Comparison of ENCODE assay signal across 6 cellular contexts in genomic region chr3:6315906-6316305, GRCh38.
"Had no signal": no experiment of that assay in that cellular context is flagged by ENCODE, and none has a peak within 500 bp of the region (broad histone marks: within the 10 kb centered on the region; RNA-seq: fewer than 3 reads in every experiment).

No MANE protein-coding gene starts in this region.

- DNase-seq: GM23248, GOT3, H7, HFFc6, IMR-90, KG1 had no signal
